Comparison of ENCODE assay signal across 9 cellular contexts in genomic region chr19:19146000-19146608, GRCh38. TPM values are rescaled to one million over a fixed set of nuclear protein-coding genes. Genes with fewer than 3 reads are reported as not detected.
DNase-seq lines count a peak whose midpoint lies in the region; ATAC-seq, FAIRE-seq and TF ChIP-seq lines count a peak whose summit lies in the region.
"Had no signal": no experiment of that assay in that cellular context is flagged by ENCODE, and none has a peak within 500 bp of the region (broad histone marks: within the 10 kb centered on the region; RNA-seq: fewer than 3 reads in every experiment).

No MANE protein-coding gene starts in this region.

- H3K4me1 ChIP-seq in thyroid gland: peaks cover 4 to 7% of the 10 kb centered on the region in 2 donors

- H3K9me3 ChIP-seq in thyroid gland: no peaks in the 10 kb centered on the region

- peak; percentile 84 for FAIRE-seq in HTR-8/SVneo (lab: Jason Lieb, UNC)
- FAIRE-seq: TTC549 had no signal

- ATAC-seq in GM19395 (IDR thresholded peaks at IDR 0.05; ENCODE audit: unreplicated experiment): no peak

- no peaks in the 10 kb centered on the region for H3K9me3 Mint-ChIP-seq in osteocyte (ENCODE audit: unreplicated experiment)

- H3K27me3 ChIP-seq in thyroid gland: no peaks in the 10 kb centered on the region

- TF ChIP-seq CTCF in osteocyte (IDR thresholded peaks at IDR 0.05) (peak; percentile 86), thyroid gland (IDR thresholded peaks at IDR 0.05) (peak; percentile 80 to 99 (median 92))

- intact Hi-C loops in thyroid gland (cut with DNase I): loop anchor here (10.0 kb wide), 1 partner anchor 79 kb away; no protein-coding TSS in a partner anchor

- no peak overlapping the region for H3K27ac Mint-ChIP-seq in osteocyte (ENCODE audit: unreplicated experiment)

- TF ChIP-seq POLR2A in thyroid gland (IDR thresholded peaks at IDR 0.05): no peak

- WGBS in thyroid gland, 2 donors: 29 to 43% methylated on average over 11 to 15 of the region's 21 CpGs

- H3K4me3 Mint-ChIP-seq in osteocyte (ENCODE audit: unreplicated experiment): no peak overlapping the region

- H3K4me1 Mint-ChIP-seq in osteocyte (ENCODE audit: unreplicated experiment): no peaks in the 10 kb centered on the region

- peaks cover 3% of the 10 kb centered on the region for H3K27me3 Mint-ChIP-seq in osteocyte (ENCODE audit: unreplicated experiment)

- H3K4me3 ChIP-seq in thyroid gland (replicated peaks in 1 of 3): no peak overlapping the region

- DNase-seq in D341Med (ENCODE audit: low spot score) (peak; percentile 89), HTR-8/SVneo (ENCODE audit: insufficient read length, low spot score) (peak; percentile 75), RKO (ENCODE audit: low spot score) (peak; percentile 56), foreskin melanocyte (peak; percentile 37), osteocyte (ENCODE audit: extremely low spot score, unreplicated experiment) (peak; percentile 93), thyroid gland (peak; percentile 69 to 77)
- peak; percentile 77 for DNase-seq in activated effector memory CD4-positive, alpha-beta T cell treated with Interleukin-2 at 50 U/mL for 16 hours

- H3K36me3 Mint-ChIP-seq in osteocyte (ENCODE audit: unreplicated experiment): no peaks in the 10 kb centered on the region

- peaks cover 0 to 4% of the 10 kb centered on the region in 2 donors for H3K36me3 ChIP-seq in thyroid gland

- H3K27ac ChIP-seq in thyroid gland: no peak overlapping the region

RNA-seq across cellular contexts. Expression of gene TMEM161A, which starts 7.8 kb away (rescaled TPM):
- 34.3 and 37.5 TPM in 2 replicates for total RNA-seq in osteocyte
- 10 to 100 TPM; 29.6 to 37.8 (median 33.1) TPM for total RNA-seq in thyroid gland

RNA-seq across cellular contexts. Expression of gene MEF2B, which starts 24.0 kb away (rescaled TPM):
- total RNA-seq in osteocyte (1.2 and 1.6 TPM in 2 replicates), thyroid gland (1 to 10 TPM in 1 of 4 donors, under 1 TPM in 1, not detected in 2; 0.67 to 1.5 TPM)

RNA-seq across cellular contexts. Expression of gene BORCS8, which starts 45.8 kb away (rescaled TPM):
- total RNA-seq in osteocyte: 23.7 and 24.4 TPM in 2 replicates
- 10 to 100 TPM; 15.4 to 38.7 (median 18.2) TPM for total RNA-seq in thyroid gland

RNA-seq across cellular contexts. Expression of gene RFXANK, which starts 46.0 kb away (rescaled TPM):
- total RNA-seq in osteocyte (74.8 and 75.3 TPM in 2 replicates), thyroid gland (10 to 100 TPM; 32.5 to 87.8 (median 57.0) TPM)

RNA-seq across cellular contexts. Expression of gene NR2C2AP, which starts 57.1 kb away (rescaled TPM):
- total RNA-seq in osteocyte (11.6 and 11.7 TPM in 2 replicates), thyroid gland (10 to 100 TPM in 1 of 4 donors, 1 to 10 TPM in 3; 6.6 to 16.8 (median 7.6) TPM)

Comparison
In these comparisons a context has a peak if more than half of its experiments do, and no peak if none do; other contexts are left out.
1. DNase-seq: peak in every context shown above with its lines; median percentile 93 in osteocyte; 89 in D341Med; 77 in activated effector memory CD4-positive, alpha-beta T cell treated with Interleukin-2 at 50 U/mL for 16 hours; 75 in HTR-8/SVneo; 73 in thyroid gland; 56 in RKO; 37 in foreskin melanocyte.